ENCODE assay signal across 27 cellular contexts in the genomic region with DNA sequence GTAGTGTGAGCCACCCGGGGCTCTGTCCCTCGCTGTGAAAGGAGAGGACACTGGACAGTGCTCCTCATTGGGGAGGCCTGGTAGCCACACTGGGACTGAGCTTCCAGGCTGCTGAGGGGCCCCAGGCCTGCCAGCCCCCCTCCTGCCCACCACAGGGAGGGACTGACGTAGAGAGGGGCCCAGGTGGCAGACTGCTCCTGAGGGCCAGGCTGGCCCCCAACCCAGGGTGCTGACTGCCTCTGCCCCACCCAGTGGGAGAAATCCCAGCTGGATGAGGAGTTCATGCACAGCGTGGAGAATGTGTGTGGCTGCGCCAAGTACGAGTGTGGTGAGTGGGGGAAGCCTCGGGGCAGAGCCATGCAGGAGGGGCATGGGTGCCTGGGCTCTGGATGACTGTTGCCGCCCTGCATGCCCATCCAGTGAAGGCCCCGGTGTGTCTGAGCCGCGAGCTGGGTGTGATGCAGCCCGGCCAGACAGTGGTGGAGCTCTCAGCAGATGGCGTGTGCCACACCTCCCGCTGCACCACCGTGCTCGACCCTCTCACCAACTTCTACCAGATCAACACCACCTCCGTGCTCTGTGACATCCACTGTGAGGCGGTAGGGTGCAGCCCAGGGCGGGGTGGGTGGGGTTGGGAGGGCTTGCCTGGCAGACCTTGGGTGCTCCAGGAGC.
DNase-seq lines count a peak whose midpoint lies in the region; ATAC-seq and TF ChIP-seq lines count a peak whose summit lies in the region.
"Had no signal": no experiment of that assay in that cellular context is flagged by ENCODE, and none has a peak within 500 bp of the region (broad histone marks: within the 10 kb centered on the region; RNA-seq: fewer than 3 reads in every experiment).

No MANE protein-coding gene starts in this region.

- in situ Hi-C loops in GM13977 (cut with MboI; ENCODE audit: low pct_unique_long_range_greater_than_20kb, low sequenced_read_pairs, unreplicated experiment), result no loop called here

- H3K4me1 Mint-ChIP-seq in stimulated activated naive CD8-positive, alpha-beta T cell treated with anti-CD3 and anti-CD28 coated beads, Interleukin-15, amount 100 ng/mL, for 72 hours, result no peaks in the 10 kb centered on the region
- H3K4me1 Mint-ChIP-seq in glutamatergic neuron (ENCODE audit: low read depth, unreplicated experiment), result no peaks in the 10 kb centered on the region
- H3K4me1 Mint-ChIP-seq: T-cell had no signal

- H3K27ac ChIP-seq in esophagus muscularis mucosa (replicated peaks in 1 of 4) (no peak overlapping the region), coronary artery (no peak overlapping the region)
- H3K27ac ChIP-seq: A549, C4-2B, PC-9, SJCRH30 had no signal

- DNase-seq in stimulated activated naive CD8-positive, alpha-beta T cell treated with anti-CD3 and anti-CD28 coated beads, Interleukin-15, amount 100 ng/mL, for 72 hours, result no peak
- DNase-seq in stimulated activated naive CD8-positive, alpha-beta T cell treated with anti-CD3 and anti-CD28 coated beads, Interleukin-15, Interleukin-2, amounts not matched to agents 100 U/mL and 50 U/mL, for 24 hours, result no peak
- DNase-seq in GM13977 (ENCODE audit: low spot score) (peak; percentile 3), esophagus muscularis mucosa (ENCODE audit: extremely low spot score) (peak; percentile 87), glutamatergic neuron (no peak), coronary artery (ENCODE audit: low spot score) (no peak)
- DNase-seq: AML-193; DMS79 treated with DMSO at 0.1 percent for 48 hours; GF-D8; GOT3; HCEC 1CT; NCI-H1105; NCI-H1436 treated with DMSO at 0.1 percent for 48 hours; NCI-H187 treated with DMSO at 0.1 percent for 48 hours; NCI-H2171 treated with DMSO at 0.1 percent for 48 hours; NCI-H345; NCI-H526; NCI-H82; NK-92 treated with Interleukin-12 subunit alpha and Interleukin-12 subunit beta, amount 100 ng/mL, for 24 hours; PC-9; SJCRH30; T-cell had no signal

- H3K27ac Mint-ChIP-seq in stimulated activated naive CD8-positive, alpha-beta T cell treated with anti-CD3 and anti-CD28 coated beads, Interleukin-15, amount 100 ng/mL, for 72 hours, result no peak overlapping the region
- H3K27ac Mint-ChIP-seq in glutamatergic neuron (ENCODE audit: unreplicated experiment), result no peak overlapping the region
- H3K27ac Mint-ChIP-seq: T-cell had no signal

- no peak for TF ChIP-seq CTCF in GM13977 (IDR thresholded peaks at IDR 0.05; ENCODE audit: extremely low read depth, insufficient read depth, missing control alignments)
- TF ChIP-seq CTCF in esophagus muscularis mucosa (IDR thresholded peaks at IDR 0.05), result no peak
- TF ChIP-seq CTCF in glutamatergic neuron (IDR thresholded peaks at IDR 0.05; ENCODE audit: partially characterized antibody, unreplicated experiment), result no peak
- no peak for TF ChIP-seq CTCF in coronary artery (IDR thresholded peaks at IDR 0.05)

- ATAC-seq in stimulated activated naive CD8-positive, alpha-beta T cell treated with anti-CD3 and anti-CD28 coated beads, Interleukin-15, amount 100 ng/mL, for 72 hours, result peak; percentile 22
- no peak for ATAC-seq in stimulated activated naive CD8-positive, alpha-beta T cell treated with anti-CD3 and anti-CD28 coated beads, Interleukin-15, Interleukin-2, amounts not matched to agents 100 U/mL and 50 U/mL, for 24 hours
- no peak for ATAC-seq in GM21825 (IDR thresholded peaks at IDR 0.05; ENCODE audit: unreplicated experiment)
- ATAC-seq: A549, K562, Right ventricle myocardium inferior, T-cell had no signal

- H3K4me3 ChIP-seq in esophagus muscularis mucosa (no peak overlapping the region), coronary artery (no peak overlapping the region)
- H3K4me3 ChIP-seq: A549, K562, PC-9, SJCRH30 had no signal

- H3K4me1 ChIP-seq in esophagus muscularis mucosa, result no peaks in the 10 kb centered on the region
- H3K4me1 ChIP-seq: A549 had no signal

- no peaks in the 10 kb centered on the region for H3K9me3 Mint-ChIP-seq in stimulated activated naive CD8-positive, alpha-beta T cell treated with anti-CD3 and anti-CD28 coated beads, Interleukin-15, amount 100 ng/mL, for 72 hours
- H3K9me3 Mint-ChIP-seq in glutamatergic neuron (ENCODE audit: unreplicated experiment), result peaks cover 3% of the 10 kb centered on the region
- H3K9me3 Mint-ChIP-seq: T-cell had no signal

- H3K36me3 ChIP-seq in esophagus muscularis mucosa, result no peaks in the 10 kb centered on the region

- H3K27me3 ChIP-seq in esophagus muscularis mucosa, result peaks cover 0 to 5% (median 0%) of the 10 kb centered on the region in 4 donors
- H3K27me3 ChIP-seq: SJCRH30 had no signal

- WGBS in esophagus muscularis mucosa, result 69% methylated on average over 7 of the region's 19 CpGs

- H3K4me3 Mint-ChIP-seq in stimulated activated naive CD8-positive, alpha-beta T cell treated with anti-CD3 and anti-CD28 coated beads, Interleukin-15, amount 100 ng/mL, for 72 hours, result no peak overlapping the region
- no peak overlapping the region for H3K4me3 Mint-ChIP-seq in glutamatergic neuron (ENCODE audit: unreplicated experiment)
- H3K4me3 Mint-ChIP-seq: T-cell had no signal

- no peak for TF ChIP-seq POLR2A in esophagus muscularis mucosa (IDR thresholded peaks at IDR 0.05; ENCODE audit: low read depth)

- H3K27me3 Mint-ChIP-seq in stimulated activated naive CD8-positive, alpha-beta T cell treated with anti-CD3 and anti-CD28 coated beads, Interleukin-15, amount 100 ng/mL, for 72 hours, result no peaks in the 10 kb centered on the region
- peaks cover 5% of the 10 kb centered on the region for H3K27me3 Mint-ChIP-seq in glutamatergic neuron (ENCODE audit: unreplicated experiment)

- no peaks in the 10 kb centered on the region for H3K9me3 ChIP-seq in esophagus muscularis mucosa
- H3K9me3 ChIP-seq: A549, SJCRH30 had no signal

- TF ChIP-seq EP300 in esophagus muscularis mucosa (IDR thresholded peaks at IDR 0.05), result no peak

- intact Hi-C loops in esophagus muscularis mucosa (cut with DNase I), result no loop called here

- peaks cover 8% of the 10 kb centered on the region for H3K36me3 Mint-ChIP-seq in glutamatergic neuron (ENCODE audit: unreplicated experiment)
- H3K36me3 Mint-ChIP-seq: T-cell had no signal

Comparison
In these comparisons a context has a peak if more than half of its experiments do, and no peak if none do; other contexts are left out.
1. DNase-seq: peak in GM13977 (single experiment) and esophagus muscularis mucosa (single experiment); none in stimulated activated naive CD8-positive, alpha-beta T cell treated with anti-CD3 and anti-CD28 coated beads, Interleukin-15, amount 100 ng/mL, for 72 hours (0 of 2), stimulated activated naive CD8-positive, alpha-beta T cell treated with anti-CD3 and anti-CD28 coated beads, Interleukin-15, Interleukin-2, amounts not matched to agents 100 U/mL and 50 U/mL, for 24 hours (single experiment), glutamatergic neuron (single experiment) and coronary artery (single experiment).